In the genomic region with DNA sequence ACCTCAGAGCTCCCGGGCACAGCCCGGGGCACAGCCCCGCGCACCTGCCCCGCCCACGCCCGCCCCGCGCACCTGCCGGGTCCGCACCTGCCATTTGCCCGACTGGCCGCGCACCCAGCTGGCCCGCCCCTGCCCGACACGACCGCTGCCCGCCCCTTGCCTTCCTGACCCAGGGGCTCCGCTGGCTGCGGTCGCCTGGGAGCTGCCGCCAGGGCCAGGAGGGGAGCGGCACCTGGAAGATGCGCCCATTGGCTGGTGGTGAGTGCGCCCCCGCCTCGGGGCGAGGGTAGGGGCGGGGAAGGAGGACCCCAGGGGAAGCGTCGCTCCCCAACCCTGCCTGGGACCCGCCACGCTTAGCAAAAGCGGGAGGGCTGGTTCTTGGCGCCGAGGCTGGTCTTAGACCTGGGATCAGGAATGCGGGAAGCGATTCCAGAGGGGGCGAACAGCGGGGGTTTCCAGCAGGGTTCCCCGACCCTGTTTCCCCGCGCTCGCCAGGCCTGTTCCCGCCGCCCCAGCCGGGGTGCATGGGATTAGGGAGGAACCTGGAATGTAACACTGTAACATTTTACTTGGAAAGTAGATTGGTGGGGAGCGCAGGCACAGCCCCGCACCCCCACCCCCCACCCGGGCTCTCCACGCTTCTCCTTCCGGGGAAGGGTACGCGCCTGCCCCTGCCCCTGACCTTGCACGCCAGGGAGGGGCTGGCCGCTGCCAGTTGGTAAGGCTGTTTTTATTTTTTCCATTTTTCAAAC, we compare ENCODE assay signal across 10 cellular contexts. TPM values are rescaled to one million over a fixed set of nuclear protein-coding genes. Genes with fewer than 3 reads are reported as not detected.
DNase-seq lines count a peak whose midpoint lies in the region; ATAC-seq, FAIRE-seq and TF ChIP-seq lines count a peak whose summit lies in the region.
"Had no signal": no experiment of that assay in that cellular context is flagged by ENCODE, and none has a peak within 500 bp of the region (broad histone marks: within the 10 kb centered on the region; RNA-seq: fewer than 3 reads in every experiment).

A gene with protein sequence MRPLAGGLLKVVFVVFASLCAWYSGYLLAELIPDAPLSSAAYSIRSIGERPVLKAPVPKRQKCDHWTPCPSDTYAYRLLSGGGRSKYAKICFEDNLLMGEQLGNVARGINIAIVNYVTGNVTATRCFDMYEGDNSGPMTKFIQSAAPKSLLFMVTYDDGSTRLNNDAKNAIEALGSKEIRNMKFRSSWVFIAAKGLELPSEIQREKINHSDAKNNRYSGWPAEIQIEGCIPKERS (plus strand): TSS at position 161 of the 752 bp plus-strand sequence. CDS start 79 bp downstream, at position 240.

- TF ChIP-seq CTCF in A549 (IDR thresholded peaks at IDR 0.05): no peak
- TF ChIP-seq CTCF in H1 (IDR thresholded peaks at IDR 0.05; ENCODE audit: control extremely low read depth in 1 of 3, insufficient read depth in 1 of 3, low read depth in 1 of 3, low read length in 3 of 3): no peak
- no peak for TF ChIP-seq CTCF in HFFc6 (IDR thresholded peaks at IDR 0.05)

- H3K18ac ChIP-seq in H1 (ENCODE audit: extremely low read depth, low read length): peak within 1 kb of the TSS; percentile 38; the same call in 1 of the 2 replicates

- H3K27ac ChIP-seq in A549 (no peak within 1 kb of the TSS), H1 (ENCODE audit: low read depth, low read length) (no peak within 1 kb of the TSS)

- ATAC-seq in A549 (no peak), naive B cell (ENCODE audit: low read depth in 2 of 2) (peak in 1 of 2 donors; percentile 27), GM21786 (IDR thresholded peaks at IDR 0.05; ENCODE audit: unreplicated experiment) (no peak)

- TF ChIP-seq RAD21 in A549 (conservative IDR thresholded peaks at IDR 0.05 in 1 of 2, IDR thresholded peaks at IDR 0.05 in 1 of 2): no peak
- TF ChIP-seq RAD21 in H1 (IDR thresholded peaks at IDR 0.05 in 1 of 2, conservative IDR thresholded peaks at IDR 0.05 in 1 of 2; ENCODE audit: low read depth in 2 of 2, low read length in 2 of 2): no peak

- H3K4ac ChIP-seq in H1 (replicated peaks; ENCODE audit: insufficient read length, low read depth, low read length): no peak within 1 kb of the TSS

- H3K9me3 ChIP-seq in A549: no peaks in the 10 kb centered on the region
- no peaks in the 10 kb centered on the region for H3K9me3 ChIP-seq in H1 (ENCODE audit: insufficient read depth in 2 of 2, low read depth in 1 of 2, low read length in 1 of 2)

- DNase-seq in A549 (ENCODE audit: low read depth in 1 of 2, low spot score in 1 of 2) (no peak), NCI-H2029 (lab: John Stamatoyannopoulos, UW) (peak; percentile 62), H1 (ENCODE audit: low read depth in 1 of 2, low spot score in 2 of 2) (peak; percentile 43 to 83), naive B cell (no peak), NOMO-1 treated with DMSO at 0.1 percent for 48 hours (lab: John Stamatoyannopoulos, UW; ENCODE audit: unreplicated experiment) (no peak), HFFc6 (no peak)
- no peak for DNase-seq in effector CD8-positive, alpha-beta T cell (lab: John Stamatoyannopoulos, UW)
- DNase-seq: CD4-positive, CD25-positive, alpha-beta regulatory T cell; OCI-M1 had no signal

- H4K20me1 ChIP-seq in H1 (replicated peaks in 1 of 2; ENCODE audit: control insufficient read depth in 1 of 2, insufficient read depth in 2 of 2, low read length in 2 of 2): peaks cover 0 to 2% of the 10 kb centered on the region in 2 experiments

- TF ChIP-seq POLR2A in A549 (IDR thresholded peaks at IDR 0.05; ENCODE audit: low read length): no peak
- TF ChIP-seq POLR2A in H1 (IDR thresholded peaks at IDR 0.05; ENCODE audit: control extremely low read depth in 1 of 2, low read depth in 2 of 2, low read length in 2 of 2): no peak

- no peaks in the 10 kb centered on the region for H3K4me1 ChIP-seq in A549
- H3K4me1 ChIP-seq in H1 (replicated peaks in 1 of 4; ENCODE audit: control insufficient read depth in 3 of 4, insufficient read depth in 4 of 4, low read length in 3 of 4): peaks cover 0 to 1% (median 0%) of the 10 kb centered on the region in 4 experiments; a peak in 3 of 7 replicates

- H3K23ac ChIP-seq in H1 (ENCODE audit: insufficient read length): no peak within 1 kb of the TSS

- POLR2A ChIA-PET in A549 (lab: Yijun Ruan, JAX): no interaction called here
- POLR2A ChIA-PET in H1 (lab: Charles Lee; ENCODE audit: partially characterized antibody): no interaction called here

- peaks cover 39 to 60% (median 47%) of the 10 kb centered on the region in 3 donors for H3K27me3 Mint-ChIP-seq in naive B cell
- H3K27me3 Mint-ChIP-seq in HFFc6 (ENCODE audit: insufficient read depth): peaks cover 11% of the 10 kb centered on the region

- H3K4me1 Mint-ChIP-seq in naive B cell (peaks cover 1 to 14% (median 9%) of the 10 kb centered on the region in 3 donors), HFFc6 (ENCODE audit: low read depth) (no peaks in the 10 kb centered on the region)

- H3K23me2 ChIP-seq in H1 (ENCODE audit: low read depth, low read length): peaks cover 9% of the 10 kb centered on the region; the same call in 1 of the 2 replicates

- no peak within 1 kb of the TSS for H3K27ac Mint-ChIP-seq in naive B cell
- H3K27ac Mint-ChIP-seq in HFFc6: no peak within 1 kb of the TSS
- H3K27ac Mint-ChIP-seq: CD4-positive, CD25-positive, alpha-beta regulatory T cell had no signal

- WGBS in A549 (ENCODE audit: missing lambda C conversion rate): 59% methylated on average over 11 of the region's 57 CpGs
- WGBS in H1 (ENCODE audit: extremely low coverage in 1 of 2, insufficient coverage in 1 of 2, insufficient read length in 1 of 2, insufficient replicate concordance in 2 of 2, low coverage in 1 of 2, low lambda C conversion rate in 2 of 2, missing lambda C conversion rate in 1 of 2), 2 experiments: 2% methylated on average over 35 of the region's 57 CpGs; no CpG with 5 or more reads in 1 of the 2 experiments

- peak within 1 kb of the TSS; percentile 16 to 82 (median 71) for H3K4me3 Mint-ChIP-seq in naive B cell
- H3K4me3 Mint-ChIP-seq in HFFc6: no peak within 1 kb of the TSS
- H3K4me3 Mint-ChIP-seq: CD4-positive, CD25-positive, alpha-beta regulatory T cell had no signal

- H3K36me3 Mint-ChIP-seq in naive B cell (no peaks in the 10 kb centered on the region), HFFc6 (ENCODE audit: low read depth) (no peaks in the 10 kb centered on the region)
- H3K36me3 Mint-ChIP-seq: CD4-positive, CD25-positive, alpha-beta regulatory T cell had no signal

- peaks cover 0 to 16% (median 10%) of the 10 kb centered on the region in 4 experiments; a peak in 6 of 7 replicates for H3K27me3 ChIP-seq in H1 (replicated peaks in 1 of 4; ENCODE audit: control insufficient read depth in 3 of 4, extremely low read depth in 1 of 4, insufficient read depth in 3 of 4, low read length in 3 of 4)

- TF ChIP-seq EP300 in A549 (IDR thresholded peaks at IDR 0.05) (no peak), H1 (IDR thresholded peaks at IDR 0.05; ENCODE audit: borderline replicate concordance in 1 of 2, low read depth in 2 of 2, low read length in 2 of 2) (no peak)

- FAIRE-seq in A549 (lab: Jason Lieb, UNC) (no peak), H1 (lab: Jason Lieb, UNC) (no peak)

- H3K56ac ChIP-seq in H1 (replicated peaks; ENCODE audit: insufficient read length, low read depth, low read length): no peak within 1 kb of the TSS

- CTCF ChIA-PET in A549 (lab: Yijun Ruan, JAX): no interaction called here
- CTCF ChIA-PET in H1 (lab: Charles Lee; ENCODE audit: partially characterized antibody): interaction anchor here (0.7 to 1.0 kb wide), 3 partner anchors 34 to 101 kb away, joined by 3 to 4 read pairs (median 3); no protein-coding TSS in a partner anchor

- H3K9ac ChIP-seq in H1 (replicated peaks in 1 of 4; ENCODE audit: extremely low read depth in 1 of 4, low read depth in 3 of 4, low read length in 3 of 4): peak within 1 kb of the TSS in 1 of 4 experiments; percentile 45; a peak in 2 of 7 replicates

- H2BK20ac ChIP-seq in H1 (ENCODE audit: low read length): 0 out of 2 replicates have a peak within 1 kb of the TSS, but pooled peaks have one; percentile 23

- H3K9me3 Mint-ChIP-seq in naive B cell: peaks cover 0 to 2% (median 0%) of the 10 kb centered on the region in 7 donors
- 0 out of 2 replicates have a peak, but pooled peaks cover 3% of the 10 kb centered on the region for H3K9me3 Mint-ChIP-seq in HFFc6

- H3K4me2 ChIP-seq in A549 (0 out of 3 replicates have a peak within 1 kb of the TSS, but pooled peaks have one; percentile 12), H1 (ENCODE audit: insufficient read depth in 1 of 2, low read depth in 2 of 2, low read length in 2 of 2) (peak within 1 kb of the TSS; percentile 63 to 82)

- no peak within 1 kb of the TSS for H2BK120ac ChIP-seq in H1 (replicated peaks; ENCODE audit: low read depth, low read length)

- no peak within 1 kb of the TSS for H2BK15ac ChIP-seq in H1 (ENCODE audit: low read length)

- peak within 1 kb of the TSS; percentile 69; the same call in 1 of the 2 replicates for H2AFZ ChIP-seq in H1 (ENCODE audit: low read length)

- no peaks in the 10 kb centered on the region for H3K79me1 ChIP-seq in H1 (ENCODE audit: low read depth, low read length)

- H2AK5ac ChIP-seq in H1 (ENCODE audit: low read depth, low read length): no peak within 1 kb of the TSS; the same call in 1 of the 2 replicates

- no peak within 1 kb of the TSS for H2BK12ac ChIP-seq in H1 (ENCODE audit: low read depth, low read length)

- H4K91ac ChIP-seq in H1 (replicated peaks; ENCODE audit: insufficient read length, low read length): no peak within 1 kb of the TSS

- H3K4me3 ChIP-seq in A549 (no peak within 1 kb of the TSS), H1 (ENCODE audit: extremely low read depth in 1 of 4, insufficient read depth in 2 of 4, low read depth in 3 of 4, low read length in 4 of 4) (peak within 1 kb of the TSS; percentile 46 to 67 (median 66))

- no peak within 1 kb of the TSS for H3K14ac ChIP-seq in H1 (ENCODE audit: insufficient read length)

- H4K5ac ChIP-seq in H1 (ENCODE audit: insufficient read length, low read depth, low read length): no peak within 1 kb of the TSS

- H2BK5ac ChIP-seq in H1 (ENCODE audit: low read depth, low read length): no peak within 1 kb of the TSS

- H4K8ac ChIP-seq in H1 (ENCODE audit: extremely low read depth, insufficient read depth, low read length): peak within 1 kb of the TSS; percentile 83; the same call in 1 of the 2 replicates

- no peaks in the 10 kb centered on the region for H3K36me3 ChIP-seq in H1 (ENCODE audit: control insufficient read depth in 2 of 4, insufficient read depth in 4 of 4, low read length in 3 of 4)

- no peaks in the 10 kb centered on the region for H3K79me2 ChIP-seq in H1 (ENCODE audit: control insufficient read depth in 1 of 2, insufficient read depth in 2 of 2, low read length in 2 of 2)

RNA-seq across cellular contexts. Expression of the gene that starts here (rescaled TPM):
- polyA plus RNA-seq in A549 (2011; rRNA removed) (not detected in 2 replicates), A549 (2017; fragmentation: RNase III; extraction: RNeasy Plus Mini Kit Qiagen cat#74134 plus additional on column Dnase treatment) (not detected in 3 replicates), H1 (2011; rRNA removed) (2.0 TPM in 2 replicates), naive B cell (ENCODE audit: low read depth in 6 of 6) (not detected)
- not detected in 2 replicates for polyA plus RNA-seq in A549 (2012; cell fraction: cytosol; rRNA removed)
- polyA plus RNA-seq in A549 (2012; cell fraction: nucleus; rRNA removed): not detected in 2 replicates
- not detected in 2 replicates for polyA minus RNA-seq in A549 (2011; rRNA and poly(A)+ RNA removed)
- total RNA-seq in H1 (2021; fragmentation: NEBNext Ultra II Directional; extraction: Animal tissue kit (Norgen Biotek cat#: 25700)): 2.0 and 3.1 TPM in 2 replicates
- 2.7 TPM for polyA plus RNA-seq in H1 (2011; cell fraction: cytosol; rRNA removed)
- polyA plus RNA-seq in H1 (2011; cell fraction: nucleus; rRNA removed): 1.2 TPM
- polyA plus RNA-seq in H1 (2012, experiment 1 of 2): 2.1 to 3.4 TPM (median 2.2 TPM) in 4 replicates
- 1.00 TPM for polyA plus RNA-seq in H1 (2012, experiment 2 of 2)
- 2.0 TPM for polyA plus RNA-seq in H1 (2013, experiment 1 of 2)
- 2.2 TPM for polyA plus RNA-seq in H1 (2013, experiment 2 of 2)
- 1.0 and 3.1 TPM in 2 replicates for polyA minus RNA-seq in H1 (2011; rRNA and poly(A)+ RNA removed)
- 1.3 TPM for polyA minus RNA-seq in H1 (2011; cell fraction: cytosol; rRNA and poly(A)+ RNA removed)
- polyA minus RNA-seq in H1 (2011; cell fraction: nucleus; rRNA and poly(A)+ RNA removed): 1.6 TPM
- not detected for total RNA-seq in HFFc6 (2021; fragmentation: NEBNext Ultra II Directional; extraction: Animal tissue kit (Norgen Biotek cat#: 25700))
- total RNA-seq: CD4-positive, CD25-positive, alpha-beta regulatory T cell had no signal
- polyA plus RNA-seq: CD4-positive, CD25-positive, alpha-beta regulatory T cell had no signal

Comparison
In these comparisons a context has a peak if more than half of its experiments do, and no peak if none do; other contexts are left out.
1. DNase-seq: peak in NCI-H2029 (single experiment) and H1 (2 of 2); none in A549 (0 of 2), naive B cell (single experiment), NOMO-1 treated with DMSO at 0.1 percent for 48 hours (single experiment), effector CD8-positive, alpha-beta T cell (single experiment) and HFFc6 (single experiment).